1 cellular context compared by ENCODE assay signal in the genomic region with DNA sequence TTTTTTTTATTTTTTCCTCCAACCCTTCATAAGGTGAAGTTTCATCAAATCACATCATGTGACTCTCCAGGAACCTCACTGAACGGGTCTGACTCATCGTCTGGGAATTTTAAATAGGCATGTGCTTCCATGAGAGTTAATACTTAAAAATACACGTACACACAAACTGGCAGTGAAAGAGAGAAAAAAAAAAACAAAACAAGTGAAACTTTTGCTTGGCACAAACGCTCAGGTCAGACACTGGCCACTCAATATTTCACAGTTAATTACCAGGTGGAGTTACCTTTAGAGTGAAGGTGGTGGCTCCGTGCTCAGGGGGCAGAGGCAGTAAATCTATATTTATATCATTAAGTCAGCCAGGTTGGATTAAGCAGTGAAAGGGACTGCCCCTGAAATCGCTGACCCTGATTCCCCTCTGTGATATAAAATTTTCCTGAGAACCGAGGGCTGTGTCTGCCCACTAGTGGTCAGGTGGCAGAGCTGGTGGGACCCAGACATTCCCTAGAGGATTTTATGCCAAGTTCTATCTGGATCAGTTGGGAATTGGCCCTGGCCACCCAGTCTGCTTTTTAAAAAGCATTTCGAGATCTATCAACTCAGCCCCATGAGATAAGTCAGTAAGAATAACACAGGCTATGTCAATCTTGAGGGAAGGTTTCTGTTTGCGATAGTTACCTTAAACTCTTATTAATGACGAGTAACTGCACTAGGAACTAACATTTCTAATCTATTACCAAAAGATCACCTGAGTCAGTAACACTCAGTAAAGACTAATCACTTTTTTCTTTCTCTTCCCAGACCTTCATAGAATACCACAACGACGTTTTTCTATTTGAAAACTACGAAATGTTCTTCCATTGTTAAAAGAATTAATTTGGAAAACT.
TF ChIP-seq lines count a peak whose summit lies in the region.

No MANE protein-coding gene starts in this region.

TF ChIP-seq in IMR-90, 13 proteins besides CTCF, POLR2A, EP300 and RAD21 (continued from another document):
- peak; percentile 87 for TF ChIP-seq BHLHE40 (IDR thresholded peaks at IDR 0.05; ENCODE audit: low read depth, low read length)
- TF ChIP-seq, protein P1, sequence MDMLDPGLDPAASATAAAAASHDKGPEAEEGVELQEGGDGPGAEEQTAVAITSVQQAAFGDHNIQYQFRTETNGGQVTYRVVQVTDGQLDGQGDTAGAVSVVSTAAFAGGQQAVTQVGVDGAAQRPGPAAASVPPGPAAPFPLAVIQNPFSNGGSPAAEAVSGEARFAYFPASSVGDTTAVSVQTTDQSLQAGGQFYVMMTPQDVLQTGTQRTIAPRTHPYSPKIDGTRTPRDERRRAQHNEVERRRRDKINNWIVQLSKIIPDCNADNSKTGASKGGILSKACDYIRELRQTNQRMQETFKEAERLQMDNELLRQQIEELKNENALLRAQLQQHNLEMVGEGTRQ (IDR thresholded peaks at IDR 0.05; ENCODE audit: low read depth, low read length) = peak; percentile 89
- TF ChIP-seq CHD1 (IDR thresholded peaks at IDR 0.05; ENCODE audit: low read depth, low read length) = no peak
TF ChIP-seq in IMR-90: peak in this region for 5.
